Comparison of ENCODE assay signal across 8 cellular contexts in the genomic region with DNA sequence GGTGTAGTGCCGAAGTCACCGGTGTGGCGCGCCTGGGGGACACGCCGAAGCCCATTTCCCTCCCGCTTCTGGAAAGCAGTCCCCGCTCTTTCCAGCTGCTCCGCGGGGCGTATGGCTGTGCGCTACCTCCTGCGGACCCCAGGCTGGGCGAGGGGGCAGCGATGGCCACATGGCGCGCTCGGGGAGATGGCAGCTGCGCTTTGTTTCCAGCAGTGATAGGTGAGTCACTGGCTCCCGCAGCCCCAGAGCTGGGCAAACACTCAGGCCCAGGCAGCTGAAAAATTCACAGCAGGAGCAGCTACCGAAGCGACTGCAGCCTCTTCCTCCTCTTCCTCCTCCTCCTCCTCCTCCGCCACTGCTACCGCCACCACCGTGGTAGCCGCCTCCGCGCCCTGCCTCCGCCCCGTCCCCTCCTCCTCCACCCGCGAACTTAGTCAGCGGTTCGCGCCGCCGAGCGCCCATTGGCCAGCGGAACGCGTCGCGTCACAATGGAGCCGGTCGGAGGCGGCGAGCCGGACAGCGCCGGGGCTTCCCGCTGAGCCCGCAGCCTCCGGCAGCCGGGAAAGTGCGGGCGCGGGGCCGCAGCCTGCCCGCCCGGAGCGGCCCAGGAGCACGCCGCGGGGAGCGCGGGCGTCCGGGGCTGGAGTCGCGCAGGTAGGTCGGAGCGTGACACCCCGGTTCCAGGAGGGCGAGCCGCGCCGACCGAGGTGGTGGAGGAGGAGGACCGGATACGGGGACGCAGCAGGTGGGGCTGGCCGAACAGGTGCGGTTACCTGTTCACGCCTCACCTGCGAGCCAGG. TPM values are rescaled to one million over a fixed set of nuclear protein-coding genes. Genes with fewer than 3 reads are reported as not detected.
DNase-seq lines count a peak whose midpoint lies in the region; ATAC-seq and TF ChIP-seq lines count a peak whose summit lies in the region.

A gene (plus strand): TSS at position 461 of the 800 bp plus-strand sequence. CDS start 57,822 bp downstream, outside the sequence.

- no peak for DNase-seq in GM12864 (ENCODE audit: low read depth)
- DNase-seq in NCI-H1048 (lab: John Stamatoyannopoulos, UW) = peak; percentile 56
- peak; percentile 77 for DNase-seq in amniotic epithelial cell (ENCODE audit: low read depth)
- peak; percentile 95 for DNase-seq in left cardiac atrium
- DNase-seq in posterior vena cava (ENCODE audit: low spot score) = peak; percentile 98
- DNase-seq in upper lobe of right lung = peak; percentile 97

- ATAC-seq in HG02571 (IDR thresholded peaks at IDR 0.05; ENCODE audit: unreplicated experiment) (peak; percentile 90), left cardiac atrium (peak; percentile 99), upper lobe of right lung (peak; percentile 98)

- intact Hi-C loops in T-helper 1 cell treated with Interleukin-12 subunit alpha and Interleukin-12 subunit beta and Interleukin-4 antibody, amounts not matched to agents 30 ng/mL and 1 ng/mL, for 36 hours (cut with micrococcal nuclease) = loop anchor here (1.0 to 5.0 kb wide), 13 partner anchors 20 to 842 kb away; a partner anchor contains a TSS
- intact Hi-C loops in left cardiac atrium (cut with DNase I) (loop anchor here (10.0 kb wide), 1 partner anchor 80 kb away; no protein-coding TSS in a partner anchor), posterior vena cava (cut with DNase I) (loop anchor here in 1 of 2 donors (10.0 kb wide), 1 partner anchor 50 kb away; no protein-coding TSS in a partner anchor), upper lobe of right lung (cut with DNase I) (no loop called here)

- peak within 1 kb of the TSS; percentile 98 for H3K4me3 ChIP-seq in GM12864 (ENCODE audit: low read depth, low read length)
- peak within 1 kb of the TSS; percentile 90 for H3K4me3 ChIP-seq in upper lobe of right lung

- no peaks in the 10 kb centered on the region for H3K9me3 ChIP-seq in upper lobe of right lung

- H3K27me3 ChIP-seq in upper lobe of right lung = no peaks in the 10 kb centered on the region

- H3K36me3 ChIP-seq in upper lobe of right lung = no peaks in the 10 kb centered on the region

- peaks cover 9% of the 10 kb centered on the region for H3K4me1 ChIP-seq in upper lobe of right lung

- H3K27ac ChIP-seq in upper lobe of right lung = peak within 1 kb of the TSS; percentile 88

- no peak for TF ChIP-seq CTCF in GM12864 (IDR thresholded peaks at IDR 0.05; ENCODE audit: low read depth, low read length, missing control alignments)
- no peak for TF ChIP-seq CTCF in upper lobe of right lung (IDR thresholded peaks at IDR 0.05)

RNA-seq across cellular contexts. Expression of the gene that starts here (rescaled TPM):
- total RNA-seq in T-helper 1 cell treated with Interleukin-12 subunit alpha and Interleukin-12 subunit beta and Interleukin-4 antibody, amounts not matched to agents 30 ng/mL and 1 ng/mL, for 36 hours = 22.0 and 26.6 TPM in 2 replicates
- total RNA-seq in left cardiac atrium = 1 to 10 TPM; 4.9 to 6.9 TPM
- total RNA-seq in posterior vena cava = 1 to 10 TPM; 6.0 to 9.9 TPM
- 22.3 TPM for total RNA-seq in upper lobe of right lung
